In genomic region chr2:71001592-71002570, GRCh38 we compare ENCODE assay signal across 11 cellular contexts. TPM values are rescaled to one million over a fixed set of nuclear protein-coding genes. Genes with fewer than 3 reads are reported as not detected.
DNase-seq lines count a peak whose midpoint lies in the region; ATAC-seq and TF ChIP-seq lines count a peak whose summit lies in the region.
"Had no signal": no experiment of that assay in that cellular context is flagged by ENCODE, and none has a peak within 500 bp of the region (broad histone marks: within the 10 kb centered on the region; RNA-seq: fewer than 3 reads in every experiment).

No MANE protein-coding gene starts in this region.

- no peaks in the 10 kb centered on the region for H3K27me3 ChIP-seq in DOHH2 (ENCODE audit: control insufficient read depth, low read length)
- H3K27me3 ChIP-seq in HUES6 (ENCODE audit: control insufficient read depth, insufficient read depth, low read length), result no peaks in the 10 kb centered on the region
- no peaks in the 10 kb centered on the region for H3K27me3 ChIP-seq in brain microvascular endothelial cell (replicated peaks)

- no peaks in the 10 kb centered on the region for H3K9me3 ChIP-seq in DOHH2 (ENCODE audit: control insufficient read depth, insufficient read depth, low read length)
- no peaks in the 10 kb centered on the region for H3K9me3 ChIP-seq in HUES6 (ENCODE audit: control insufficient read depth, insufficient read depth, low read depth, low read length)
- H3K9me3 ChIP-seq in T-helper 17 cell (ENCODE audit: control insufficient read depth, low read length, poor library complexity, severe bottlenecking), result no peaks in the 10 kb centered on the region

- H3K27ac Mint-ChIP-seq in T-helper 17 cell, result peak overlapping the region; percentile 85

- in situ Hi-C loops in brain microvascular endothelial cell (cut with HindIII; ENCODE audit: low pct_ligation_motif_present, low sequenced_read_pairs), result no loop called here

- TF ChIP-seq CTCF in DOHH2 (IDR thresholded peaks at IDR 0.05; ENCODE audit: low read depth, low read length, poor library complexity, severe bottlenecking), result no peak
- TF ChIP-seq CTCF in brain microvascular endothelial cell (IDR thresholded peaks at IDR 0.05; ENCODE audit: low read depth, low read length, missing control alignments), result no peak

- H3K36me3 Mint-ChIP-seq in T-helper 17 cell (ENCODE audit: low read depth), result no peaks in the 10 kb centered on the region
- H3K36me3 Mint-ChIP-seq: activated naive CD4-positive, alpha-beta T cell treated with anti-CD3 and anti-CD28 coated beads, Interleukin-2, amount 50 U/mL, for 72 hours had no signal

- peaks cover 3% of the 10 kb centered on the region; the same call in 1 of the 2 replicates for H3F3A ChIP-seq in DOHH2 (ENCODE audit: control insufficient read depth, insufficient read depth)

- H3K36me3 ChIP-seq in DOHH2 (ENCODE audit: control insufficient read depth, low read length) (no peaks in the 10 kb centered on the region), HUES6 (ENCODE audit: control insufficient read depth, insufficient read depth, low read length) (no peaks in the 10 kb centered on the region), brain microvascular endothelial cell (replicated peaks) (no peaks in the 10 kb centered on the region)

- H3K27ac ChIP-seq in DOHH2 (ENCODE audit: low read depth, low read length) (no peak overlapping the region), HUES6 (ENCODE audit: low read depth, low read length) (no peak overlapping the region), brain microvascular endothelial cell (no peak overlapping the region)

- no peak overlapping the region for H3K9ac ChIP-seq in HUES6 (ENCODE audit: low read length)

- no peak for ATAC-seq in T-helper 17 cell
- ATAC-seq in HG02884 (IDR thresholded peaks at IDR 0.05; ENCODE audit: unreplicated experiment), result no peak
- ATAC-seq in HG02588 (IDR thresholded peaks at IDR 0.05; ENCODE audit: unreplicated experiment), result no peak

- no peak overlapping the region for H3K4me3 ChIP-seq in DOHH2 (ENCODE audit: low read length)
- peak overlapping the region; percentile 25; the same call in 1 of the 2 replicates for H3K4me3 ChIP-seq in HUES6 (ENCODE audit: low read depth, low read length)
- no peak overlapping the region for H3K4me3 ChIP-seq in brain microvascular endothelial cell (ENCODE audit: low read depth, low read length)

- no peaks in the 10 kb centered on the region for H4K20me1 ChIP-seq in DOHH2 (ENCODE audit: control insufficient read depth, insufficient read depth, low read depth, low read length)

- H3K9me2 ChIP-seq in DOHH2 (replicated peaks; ENCODE audit: control insufficient read depth, low read length), result no peaks in the 10 kb centered on the region

- peak overlapping the region; percentile 56; the same call in 1 of the 2 replicates for H3K4me2 ChIP-seq in DOHH2 (ENCODE audit: low read length)

- peaks cover 8% of the 10 kb centered on the region for H3K4me1 Mint-ChIP-seq in T-helper 17 cell

- H3K4me1 ChIP-seq in DOHH2 (ENCODE audit: control insufficient read depth, low read length) (peaks cover 24% of the 10 kb centered on the region), HUES6 (ENCODE audit: control insufficient read depth, insufficient read depth, low read length) (peaks cover 20% of the 10 kb centered on the region)

- peaks cover 9% of the 10 kb centered on the region for H3K27me3 Mint-ChIP-seq in T-helper 17 cell

- H3K79me2 ChIP-seq in DOHH2 (ENCODE audit: control insufficient read depth, low read length), result no peaks in the 10 kb centered on the region

- H3K4me3 Mint-ChIP-seq in T-helper 17 cell, result no peak overlapping the region

- DNase-seq in T-helper 17 cell, result no peak
- peak; percentile 18 for DNase-seq in myocyte (ENCODE audit: low read depth)
- DNase-seq in brain microvascular endothelial cell, result no peak
- no peak for DNase-seq in kidney glomerular epithelial cell (lab: John Stamatoyannopoulos, UW)
- DNase-seq: NCI-H524 treated with DMSO at 0.1 percent for 48 hours had no signal

RNA-seq across cellular contexts. Expression of gene TEX261, which starts 7.2 kb away (rescaled TPM):
- 10 to 100 TPM; 30.0 to 31.3 TPM for total RNA-seq in T-helper 17 cell
- total RNA-seq in myocyte, result 37.9 and 51.4 TPM in 2 replicates
- 72.9 TPM for polyA plus RNA-seq in myocyte (2012)

RNA-seq across cellular contexts. Expression of gene ANKRD53, which starts 23.5 kb away (rescaled TPM):
- total RNA-seq in T-helper 17 cell (under 1 TPM; 0.34 to 0.80 TPM), myocyte (1.5 TPM in 1 of 2 replicates, not detected in the other)
- polyA plus RNA-seq in myocyte (2012), result 0.53 TPM
- total RNA-seq: Daoy had no signal
